Comparison of ENCODE assay signal across 24 cellular contexts in genomic region chr10:104434601-104435000, GRCh38.
DNase-seq lines count a peak whose midpoint lies in the region; ATAC-seq, FAIRE-seq and TF ChIP-seq lines count a peak whose summit lies in the region.
"Had no signal": no experiment of that assay in that cellular context is flagged by ENCODE, and none has a peak within 500 bp of the region (broad histone marks: within the 10 kb centered on the region; RNA-seq: fewer than 3 reads in every experiment).

No MANE protein-coding gene starts in this region.

- H3K79me2 ChIP-seq in SK-N-SH (ENCODE audit: insufficient read depth) = no peaks in the 10 kb centered on the region
- no peaks in the 10 kb centered on the region for H3K79me2 ChIP-seq in HepG2 (ENCODE audit: insufficient read depth, low read length)

- no peaks in the 10 kb centered on the region for H3K27me3 ChIP-seq in bronchial epithelial cell (ENCODE audit: control insufficient read depth, insufficient read depth, low read length)
- H3K27me3 ChIP-seq in SK-N-SH (ENCODE audit: insufficient read depth) = no peaks in the 10 kb centered on the region
- H3K27me3 ChIP-seq in HepG2 (ENCODE audit: control insufficient read depth in 1 of 2, insufficient read depth in 2 of 2, low read length in 2 of 2) = peaks cover 0 to 7% of the 10 kb centered on the region in 2 experiments; a peak in 1 of 5 replicates
- H3K27me3 ChIP-seq: BLaER1 treated with 17β-estradiol and CSF1 and Interleukin-3, amounts not matched to agents 10 nM and 100 nM had no signal

- peaks cover 2 to 4% of the 10 kb centered on the region in 2 experiments; a peak in 1 of 4 replicates for H3K4me1 ChIP-seq in SK-N-SH (ENCODE audit: control insufficient read depth in 1 of 2, insufficient read depth in 2 of 2, low read depth in 1 of 2, low read length in 1 of 2)
- H3K4me1 ChIP-seq in HepG2 (ENCODE audit: insufficient read depth, low read length) = no peaks in the 10 kb centered on the region
- H3K4me1 ChIP-seq: BLaER1 treated with 17β-estradiol and CSF1 and Interleukin-3, amounts not matched to agents 10 nM and 100 nM; Caco-2 had no signal

- intact Hi-C loops in activated CD4-positive, alpha-beta T cell treated with anti-CD3 and anti-CD28 coated beads, Interleukin-2, amount 10 ng/mL, durations not matched to agents 24 days and 14 days (cut with micrococcal nuclease) = no loop called here
- intact Hi-C loops in HepG2 (cut with micrococcal nuclease; ENCODE audit: unreplicated experiment) = no loop called here

- no peak overlapping the region for H3K27ac ChIP-seq in SK-N-SH (ENCODE audit: low read depth in 2 of 2, low read length in 1 of 2)
- no peak overlapping the region for H3K27ac ChIP-seq in HepG2 (ENCODE audit: extremely low read length, insufficient read depth, low read length)
- H3K27ac ChIP-seq: 22Rv1; BLaER1 treated with 17β-estradiol and CSF1 and Interleukin-3, amounts not matched to agents 10 nM and 100 nM; KMS-11 had no signal

- FAIRE-seq in bronchial epithelial cell (lab: Jason Lieb, UNC) (peak; percentile 13), HepG2 (lab: Jason Lieb, UNC) (no peak)

- no peaks in the 10 kb centered on the region for H3K9me3 Mint-ChIP-seq in activated CD4-positive, alpha-beta T cell treated with anti-CD3 and anti-CD28 coated beads, Interleukin-2, amount 10 ng/mL, durations not matched to agents 24 days and 14 days

- no peaks in the 10 kb centered on the region for H3K9me2 ChIP-seq in SK-N-SH

- H3K4me3 ChIP-seq in bronchial epithelial cell (ENCODE audit: low read depth, low read length) (no peak overlapping the region), SK-N-SH (ENCODE audit: low read depth in 2 of 2, low read length in 1 of 2) (no peak overlapping the region), HepG2 (replicated peaks in 1 of 3; ENCODE audit: insufficient read depth in 1 of 3, low read depth in 2 of 3, low read length in 3 of 3) (no peak overlapping the region)
- H3K4me3 ChIP-seq: BLaER1 treated with 17β-estradiol and CSF1 and Interleukin-3, amounts not matched to agents 10 nM and 100 nM had no signal

- TF ChIP-seq POLR2A in HepG2 (IDR thresholded peaks at IDR 0.05; ENCODE audit: insufficient read depth in 1 of 2, low read depth in 2 of 2, low read length in 2 of 2) = no peak

- H3K27me3 Mint-ChIP-seq in activated CD4-positive, alpha-beta T cell treated with anti-CD3 and anti-CD28 coated beads, Interleukin-2, amount 10 ng/mL, durations not matched to agents 24 days and 14 days = peaks cover 18% of the 10 kb centered on the region

- no peak for TF ChIP-seq CTCF in bronchial epithelial cell (IDR thresholded peaks at IDR 0.05; ENCODE audit: insufficient read depth, low read length, severe bottlenecking)
- no peak for TF ChIP-seq CTCF in SK-N-SH (IDR thresholded peaks at IDR 0.05)
- TF ChIP-seq CTCF in HepG2 (CRISPR knock-in tag; IDR thresholded peaks at IDR 0.05) = no peak

- TF ChIP-seq EP300 in SK-N-SH (IDR thresholded peaks at IDR 0.05; ENCODE audit: borderline replicate concordance in 1 of 2, low read depth in 1 of 2, low read length in 1 of 2) (no peak), HepG2 (IDR thresholded peaks at IDR 0.05; ENCODE audit: low read depth in 2 of 2, low read length in 2 of 2) (no peak), HepG2 (CRISPR knock-in tag; IDR thresholded peaks at IDR 0.05; ENCODE audit: borderline replicate concordance) (no peak)

- no peak overlapping the region for H3K27ac Mint-ChIP-seq in activated CD4-positive, alpha-beta T cell treated with anti-CD3 and anti-CD28 coated beads, Interleukin-2, amount 10 ng/mL, durations not matched to agents 24 days and 14 days
- H3K27ac Mint-ChIP-seq: CD4-positive, alpha-beta memory T cell had no signal

- H3K4me1 Mint-ChIP-seq in activated CD4-positive, alpha-beta T cell treated with anti-CD3 and anti-CD28 coated beads, Interleukin-2, amount 10 ng/mL, durations not matched to agents 24 days and 14 days = no peaks in the 10 kb centered on the region
- H3K4me1 Mint-ChIP-seq: CD4-positive, alpha-beta memory T cell had no signal

- H3K9me3 ChIP-seq in SK-N-SH (no peaks in the 10 kb centered on the region), HepG2 (ENCODE audit: low read length) (no peaks in the 10 kb centered on the region)
- H3K9me3 ChIP-seq: BLaER1 treated with 17β-estradiol and CSF1 and Interleukin-3, amounts not matched to agents 10 nM and 100 nM; Caco-2 had no signal

- peak; percentile 12 for DNase-seq in activated CD4-positive, alpha-beta T cell treated with anti-CD3 and anti-CD28 coated beads, Interleukin-2, amount 10 ng/mL, durations not matched to agents 24 days and 14 days
- DNase-seq in activated CD4-positive, alpha-beta T cell treated with anti-CD3 and anti-CD28 coated beads, Interleukin-2, amount 50 U/mL, for 1 hour = no peak
- DNase-seq in NCI-H226 (peak; percentile 6), bronchial epithelial cell (ENCODE audit: low read depth) (peak; percentile 22), SK-N-SH (no peak), D341Med (ENCODE audit: low spot score) (no peak), HepG2 (ENCODE audit: low spot score) (no peak)
- DNase-seq: Caco-2; CD4-positive, alpha-beta memory T cell; DND-41; GDM1; MV-4-11; NCI-H1105 treated with DMSO at 0.1 percent for 48 hours; NCI-H1694; NCI-H2081; NCI-H2171; NCI-H446; NCI-H526; OCI-M1; SHP77 had no signal

- WGBS in SK-N-SH (ENCODE audit: low lambda C conversion rate) = 50% methylated on average over 1 of the region's 1 CpG
- WGBS in HepG2 (ENCODE audit: low lambda C conversion rate) = 0% methylated on average over 1 of the region's 1 CpG

- CTCF ChIA-PET in SK-N-SH (lab: Yijun Ruan, JAX) (no interaction called here), HepG2 (lab: Yijun Ruan, JAX; ENCODE audit: low intra/inter-chr PET ratio, low total read pairs) (no interaction called here)

- no peak overlapping the region for H3K4me2 ChIP-seq in SK-N-SH
- H3K4me2 ChIP-seq in HepG2 (ENCODE audit: low read depth, low read length) = no peak overlapping the region
- H3K4me2 ChIP-seq: BLaER1 treated with 17β-estradiol and CSF1 and Interleukin-3, amounts not matched to agents 10 nM and 100 nM; KMS-11 had no signal

- ATAC-seq in GM18868 (IDR thresholded peaks at IDR 0.05; ENCODE audit: unreplicated experiment) (no peak), HepG2 (no peak)

- H4K20me1 ChIP-seq in SK-N-SH (ENCODE audit: insufficient read depth) (no peaks in the 10 kb centered on the region), HepG2 (ENCODE audit: insufficient read depth, low read length) (no peaks in the 10 kb centered on the region)
- H4K20me1 ChIP-seq: BLaER1 treated with 17β-estradiol and CSF1 and Interleukin-3, amounts not matched to agents 10 nM and 100 nM had no signal

- no peaks in the 10 kb centered on the region for H3F3A ChIP-seq in SK-N-SH (replicated peaks; ENCODE audit: insufficient read depth)

- no peaks in the 10 kb centered on the region for H3K36me3 Mint-ChIP-seq in activated CD4-positive, alpha-beta T cell treated with anti-CD3 and anti-CD28 coated beads, Interleukin-2, amount 10 ng/mL, durations not matched to agents 24 days and 14 days (ENCODE audit: low read depth)
- H3K36me3 Mint-ChIP-seq: CD4-positive, alpha-beta memory T cell had no signal

- H2AFZ ChIP-seq in SK-N-SH (ENCODE audit: low read depth) (no peak overlapping the region), HepG2 (ENCODE audit: low read length) (no peak overlapping the region)

- POLR2A ChIA-PET in SK-N-SH (lab: Yijun Ruan, JAX) = no interaction called here
- POLR2A ChIA-PET in HepG2 (lab: Yijun Ruan, JAX) = no interaction called here

- no TSS peak for BruUV-seq in HepG2 (replicated peaks; lab: Mats Ljungman, UMichigan)

- no peak overlapping the region for H3K4me3 Mint-ChIP-seq in activated CD4-positive, alpha-beta T cell treated with anti-CD3 and anti-CD28 coated beads, Interleukin-2, amount 10 ng/mL, durations not matched to agents 24 days and 14 days
- H3K4me3 Mint-ChIP-seq: CD4-positive, alpha-beta memory T cell had no signal

- TF ChIP-seq RAD21 in SK-N-SH (IDR thresholded peaks at IDR 0.05; ENCODE audit: low read length) (no peak), HepG2 (CRISPR knock-in tag; IDR thresholded peaks at IDR 0.05) (no peak)

- in situ Hi-C loops in HepG2 (cut with HindIII; ENCODE audit: extremely low pct_ligation_motif_present, low pct_unique_long_range_greater_than_20kb) = no loop called here

- no peaks in the 10 kb centered on the region for H3K36me3 ChIP-seq in bronchial epithelial cell (ENCODE audit: control insufficient read depth, insufficient read depth, low read length)
- H3K36me3 ChIP-seq in SK-N-SH (replicated peaks in 1 of 2; ENCODE audit: control insufficient read depth in 1 of 2, insufficient read depth in 2 of 2, low read length in 1 of 2) = no peaks in the 10 kb centered on the region
- H3K36me3 ChIP-seq in HepG2 (replicated peaks in 1 of 2; ENCODE audit: control insufficient read depth in 1 of 2, insufficient read depth in 2 of 2, low read length in 2 of 2) = no peaks in the 10 kb centered on the region
- H3K36me3 ChIP-seq: BLaER1 treated with 17β-estradiol and CSF1 and Interleukin-3, amounts not matched to agents 10 nM and 100 nM had no signal

- no peak overlapping the region for H3K9ac ChIP-seq in SK-N-SH
- no peak overlapping the region for H3K9ac ChIP-seq in HepG2 (ENCODE audit: insufficient read depth, low read depth, low read length)
- H3K9ac ChIP-seq: BLaER1 treated with 17β-estradiol and CSF1 and Interleukin-3, amounts not matched to agents 10 nM and 100 nM; KMS-11 had no signal

TF ChIP-seq in SK-N-SH, 30 proteins besides CTCF, POLR2A, EP300 and RAD21 (continues in another document):
- TF ChIP-seq TEAD4 (IDR thresholded peaks at IDR 0.05; ENCODE audit: borderline replicate concordance, insufficient read depth) = no peak
- TF ChIP-seq RFX5 (IDR thresholded peaks at IDR 0.05; ENCODE audit: low read length) = no peak
- no peak for TF ChIP-seq TCF12 (IDR thresholded peaks at IDR 0.05)
- TF ChIP-seq FOXM1 (IDR thresholded peaks at IDR 0.05; ENCODE audit: low read depth) = no peak
- no peak for TF ChIP-seq EZH2phosphoT487 (IDR thresholded peaks at IDR 0.05; ENCODE audit: borderline replicate concordance, low read depth)
- no peak for TF ChIP-seq GATA2 (CRISPR knock-in tag; IDR thresholded peaks at IDR 0.05)
- no peak for TF ChIP-seq FOSL2 (IDR thresholded peaks at IDR 0.05; ENCODE audit: borderline replicate concordance, low read depth)

TF ChIP-seq in HepG2, 621 proteins besides CTCF, POLR2A, EP300 and RAD21 (continues in another document):
- TF ChIP-seq ZNF180 (CRISPR knock-in tag; IDR thresholded peaks at IDR 0.05; ENCODE audit: borderline replicate concordance, low read depth) = no peak

Comparison
In these comparisons a context has a peak if more than half of its experiments do, and no peak if none do; other contexts are left out.
1. DNase-seq: peak in activated CD4-positive, alpha-beta T cell treated with anti-CD3 and anti-CD28 coated beads, Interleukin-2, amount 10 ng/mL, durations not matched to agents 24 days and 14 days (single experiment), NCI-H226 (single experiment) and bronchial epithelial cell (single experiment); none in activated CD4-positive, alpha-beta T cell treated with anti-CD3 and anti-CD28 coated beads, Interleukin-2, amount 50 U/mL, for 1 hour (single experiment), SK-N-SH (single experiment), D341Med (single experiment) and HepG2 (single experiment).